ENCODE assay signal across 14 cellular contexts in the genomic region with DNA sequence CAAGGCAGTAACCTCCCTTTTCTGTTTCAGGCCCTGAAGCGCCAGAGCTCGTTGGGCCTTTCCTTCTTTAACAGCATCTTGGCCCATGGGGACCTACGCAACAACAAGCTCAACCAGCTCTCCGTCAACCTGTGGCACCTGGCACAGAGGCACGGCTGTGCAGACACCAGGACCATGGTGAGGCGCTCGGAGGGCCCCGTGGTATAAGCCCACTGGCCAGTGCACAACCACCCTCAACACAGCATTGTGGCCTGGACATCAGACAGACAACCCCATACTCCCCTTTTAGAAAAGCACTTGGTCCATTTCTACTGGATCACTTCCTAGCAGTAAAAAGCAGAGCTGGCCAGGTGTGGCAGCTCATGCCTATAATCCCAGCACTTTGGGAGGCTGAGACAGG. TPM values are rescaled to one million over a fixed set of nuclear protein-coding genes. Genes with fewer than 3 reads are reported as not detected.
A peak's percentile ranks its signal among the peaks of the same experiment; 100 is the strongest.
DNase-seq lines count a peak whose midpoint lies in the region; ATAC-seq and TF ChIP-seq lines count a peak whose summit lies in the region.
"Had no signal": no experiment of that assay in that cellular context is flagged by ENCODE, and none has a peak within 500 bp of the region (broad histone marks: within the 10 kb centered on the region; RNA-seq: fewer than 3 reads in every experiment).

No MANE protein-coding gene starts in this region.

- no peak overlapping the region for H3K4me3 Mint-ChIP-seq in T-helper 17 cell
- no peak overlapping the region for H3K4me3 Mint-ChIP-seq in stimulated activated memory B cell treated with anti-CD40 and anti-IgM and Interleukin-4, amounts not matched to agents 10 μg/mL and 1 μg/mL and 100 μg/mL, for 72 hours
- H3K4me3 Mint-ChIP-seq: stimulated activated effector memory CD8-positive, alpha-beta T cell treated with anti-CD3 and anti-CD28 coated beads, Interleukin-12 subunit alpha, Interleukin-12 subunit beta, amount 100 ng/mL, for 72 hours had no signal

- peaks cover 6% of the 10 kb centered on the region for H3K79me2 ChIP-seq in hepatocyte

- no peaks in the 10 kb centered on the region for H3K9me3 Mint-ChIP-seq in stimulated activated memory B cell treated with anti-CD40 and anti-IgM and Interleukin-4, amounts not matched to agents 10 μg/mL and 1 μg/mL and 100 μg/mL, for 72 hours
- H3K9me3 Mint-ChIP-seq: stimulated activated effector memory CD8-positive, alpha-beta T cell treated with anti-CD3 and anti-CD28 coated beads, Interleukin-12 subunit alpha, Interleukin-12 subunit beta, amount 100 ng/mL, for 72 hours had no signal

- peaks cover 17% of the 10 kb centered on the region for H3K4me1 ChIP-seq in hepatocyte (ENCODE audit: insufficient read depth)

- no peak overlapping the region for H2AFZ ChIP-seq in hepatocyte

- H3K9me2 ChIP-seq in hepatocyte (replicated peaks; ENCODE audit: insufficient read depth), result no peaks in the 10 kb centered on the region

- H3K9me3 ChIP-seq in AG04450 (ENCODE audit: control insufficient read depth, insufficient read depth, low read length) (no peaks in the 10 kb centered on the region; the same call in 1 of the 2 replicates), T-helper 17 cell (ENCODE audit: control insufficient read depth, low read length, poor library complexity, severe bottlenecking) (no peaks in the 10 kb centered on the region), hepatocyte (ENCODE audit: low read depth) (no peaks in the 10 kb centered on the region)

- POLR2A ChIA-PET in AG04450 (lab: Yijun Ruan, JAX), result no interaction called here

- no peak for DNase-seq in AG04450 (ENCODE audit: low read depth, low spot score)
- no peak for DNase-seq in T-helper 17 cell
- no peak for DNase-seq in hepatocyte (ENCODE audit: low spot score)
- no peak for DNase-seq in erythroblast (lab: John Stamatoyannopoulos, UW)
- DNase-seq: activated CD8-positive, alpha-beta memory T cell treated with anti-CD3 and anti-CD28 coated beads for 24 hours; central memory CD4-positive, alpha-beta T cell; left colon; NCI-H526 treated with DMSO at 0.1 percent for 48 hours; SHP77 treated with DMSO at 0.1 percent for 48 hours had no signal

- H3K27me3 Mint-ChIP-seq in T-helper 17 cell, result no peaks in the 10 kb centered on the region
- no peaks in the 10 kb centered on the region for H3K27me3 Mint-ChIP-seq in stimulated activated memory B cell treated with anti-CD40 and anti-IgM and Interleukin-4, amounts not matched to agents 10 μg/mL and 1 μg/mL and 100 μg/mL, for 72 hours

- H3K4me2 ChIP-seq in hepatocyte, result no peak overlapping the region

- H3K36me3 ChIP-seq in hepatocyte (replicated peaks; ENCODE audit: insufficient read depth, low read depth), result no peaks in the 10 kb centered on the region

- H3K27me3 ChIP-seq in AG04450 (ENCODE audit: control insufficient read depth, insufficient read depth, low read length) (no peaks in the 10 kb centered on the region), hepatocyte (no peaks in the 10 kb centered on the region)

- peaks cover 36% of the 10 kb centered on the region for H3K4me1 Mint-ChIP-seq in T-helper 17 cell
- H3K4me1 Mint-ChIP-seq in stimulated activated memory B cell treated with anti-CD40 and anti-IgM and Interleukin-4, amounts not matched to agents 10 μg/mL and 1 μg/mL and 100 μg/mL, for 72 hours, result peaks cover 9% of the 10 kb centered on the region

- TF ChIP-seq POLR2A in erythroblast (IDR thresholded peaks at IDR 0.05; ENCODE audit: low read length), result no peak

- no peaks in the 10 kb centered on the region for H4K20me1 ChIP-seq in hepatocyte (ENCODE audit: insufficient read depth, poor library complexity, severe bottlenecking)

- H3K27ac ChIP-seq in AG04450 (ENCODE audit: low read depth, low read length), result peak overlapping the region; percentile 31
- peak overlapping the region; percentile 48 for H3K27ac ChIP-seq in hepatocyte
- peak overlapping the region in 12 of 21 experiments; percentile 2 to 84 (median 40) for H3K27ac ChIP-seq in skin epidermis

- H3K27ac Mint-ChIP-seq in T-helper 17 cell, result peak overlapping the region; percentile 37
- no peak overlapping the region for H3K27ac Mint-ChIP-seq in stimulated activated memory B cell treated with anti-CD40 and anti-IgM and Interleukin-4, amounts not matched to agents 10 μg/mL and 1 μg/mL and 100 μg/mL, for 72 hours

- H3K4me3 ChIP-seq in AG04450 (ENCODE audit: low read depth, low read length), result no peak overlapping the region
- no peak overlapping the region for H3K4me3 ChIP-seq in hepatocyte
- no peak overlapping the region for H3K4me3 ChIP-seq in skin epidermis

- no peak for ATAC-seq in T-helper 17 cell
- no peak for ATAC-seq in stimulated activated memory B cell treated with anti-CD40 and anti-IgM and Interleukin-4, amounts not matched to agents 10 μg/mL and 1 μg/mL and 100 μg/mL, for 72 hours
- ATAC-seq in HG03469 (IDR thresholded peaks at IDR 0.05; ENCODE audit: unreplicated experiment), result no peak
- ATAC-seq in HG03175 (IDR thresholded peaks at IDR 0.05; ENCODE audit: unreplicated experiment), result no peak

- H3K36me3 Mint-ChIP-seq in T-helper 17 cell (ENCODE audit: low read depth), result peaks cover 4% of the 10 kb centered on the region
- peaks cover 65% of the 10 kb centered on the region for H3K36me3 Mint-ChIP-seq in stimulated activated memory B cell treated with anti-CD40 and anti-IgM and Interleukin-4, amounts not matched to agents 10 μg/mL and 1 μg/mL and 100 μg/mL, for 72 hours

- 98% methylated on average over 8 of the region's 8 CpGs for WGBS in hepatocyte (ENCODE audit: low lambda C conversion rate, missing lambda C conversion rate)

- CTCF ChIA-PET in AG04450 (lab: Charles Lee), result interaction anchor here (0.6 to 2.2 kb wide), 2 partner anchors 101 to 208 kb away, joined by 3 to 5 read pairs; no protein-coding TSS in a partner anchor

- no peak for TF ChIP-seq CTCF in AG04450 (IDR thresholded peaks at IDR 0.05; ENCODE audit: low read depth, low read length)
- no peak for TF ChIP-seq CTCF in hepatocyte (IDR thresholded peaks at IDR 0.05; ENCODE audit: poor library complexity)

RNA-seq across cellular contexts. Expression of gene KNOP1, which starts 18.6 kb away (rescaled TPM):
- 11.5 and 14.9 TPM in 2 replicates for polyA plus RNA-seq in AG04450 (2011; rRNA removed)
- polyA minus RNA-seq in AG04450 (2011; rRNA and poly(A)+ RNA removed), result 7.8 and 9.4 TPM in 2 replicates
- total RNA-seq in T-helper 17 cell, result 1 to 10 TPM; 7.7 to 7.9 TPM
- 19.4 and 22.0 TPM in 2 replicates for total RNA-seq in hepatocyte
- 28.2 and 30.4 TPM in 2 replicates for polyA plus RNA-seq in hepatocyte

RNA-seq across cellular contexts. Expression of gene IQCK, which starts 18.6 kb away (rescaled TPM):
- 13.8 and 18.0 TPM in 2 replicates for polyA plus RNA-seq in AG04450 (2011; rRNA removed)
- polyA minus RNA-seq in AG04450 (2011; rRNA and poly(A)+ RNA removed), result 4.6 and 12.1 TPM in 2 replicates
- 1 to 10 TPM; 2.2 to 3.7 TPM for total RNA-seq in T-helper 17 cell
- 9.7 and 11.8 TPM in 2 replicates for total RNA-seq in hepatocyte
- 7.2 and 12.0 TPM in 2 replicates for polyA plus RNA-seq in hepatocyte
